In the genomic region with DNA sequence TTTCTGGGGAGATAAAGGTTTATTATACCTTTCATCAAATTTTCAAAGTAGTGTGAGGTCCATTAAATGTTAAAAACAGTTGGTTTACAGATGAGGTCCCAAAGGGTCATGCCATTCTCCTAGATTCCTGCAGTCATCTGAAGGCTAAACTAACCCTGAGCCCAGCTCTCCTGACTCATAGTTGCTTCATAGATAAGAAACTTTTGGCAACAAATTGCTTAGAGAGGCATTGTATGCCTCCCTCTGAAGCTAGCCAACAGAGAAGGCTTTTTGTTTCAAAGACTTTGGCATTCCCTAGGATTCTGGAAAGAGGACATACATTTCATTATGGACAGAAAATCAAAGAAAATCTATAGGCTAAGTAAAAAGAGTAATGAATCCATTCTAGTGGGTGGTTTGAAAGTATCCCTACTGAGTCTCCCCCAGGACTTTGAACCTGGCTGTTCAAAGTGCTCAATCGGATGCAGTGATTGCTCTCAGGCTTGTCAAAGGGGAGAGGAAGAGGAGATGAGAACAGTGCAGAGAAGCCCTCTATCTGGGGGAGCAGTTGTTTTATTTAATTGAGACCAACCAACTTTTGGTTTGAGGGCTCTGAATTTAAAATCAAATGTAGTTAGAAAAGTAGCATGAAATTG, we compare ENCODE assay signal across 19 cellular contexts.
DNase-seq lines count a peak whose midpoint lies in the region; ATAC-seq and FAIRE-seq lines count a peak whose summit lies in the region.
"Had no signal": no experiment of that assay in that cellular context is flagged by ENCODE, and none has a peak within 500 bp of the region (broad histone marks: within the 10 kb centered on the region; RNA-seq: fewer than 3 reads in every experiment).

No MANE protein-coding gene starts in this region.

- no peaks in the 10 kb centered on the region for H3K27me3 ChIP-seq in MG63
- H3K27me3 ChIP-seq in small intestine (ENCODE audit: control insufficient read depth in 2 of 2, insufficient read depth in 2 of 2, low read length in 2 of 2): no peaks in the 10 kb centered on the region
- H3K27me3 ChIP-seq: neural progenitor cell, SJSA1, stomach had no signal

- peak; percentile 15 for DNase-seq in MG63
- peak; percentile 46 for DNase-seq in astrocyte of the hippocampus (ENCODE audit: low read depth, low spot score)
- DNase-seq in glomerular endothelial cell (ENCODE audit: extremely low read depth, low read depth, low spot score): peak; percentile 47
- peak; percentile 43 for DNase-seq in small intestine
- DNase-seq in D341Med (ENCODE audit: low spot score): no peak
- no peak for DNase-seq in nucleus accumbens (lab: John Stamatoyannopoulos, UW)
- DNase-seq: activated CD8-positive, alpha-beta memory T cell treated with anti-CD3 and anti-CD28 coated beads, Interleukin-2, amount 10 ng/mL, durations not matched to agents 7 days and 5 days; activated effector memory CD4-positive, alpha-beta T cell treated with Interleukin-2 at 50 U/mL for 16 hours; aorta; cortex of kidney; head of caudate nucleus; midbrain; NCI-H526; stomach had no signal

- H3K4me3 ChIP-seq in MG63 (no peak overlapping the region), small intestine (ENCODE audit: low read depth in 1 of 2, low read length in 2 of 2) (no peak overlapping the region)
- H3K4me3 ChIP-seq: neural progenitor cell, SJSA1, stomach had no signal

- FAIRE-seq in small intestine (lab: Jason Lieb, UNC): no peak
- FAIRE-seq: islet of Langerhans had no signal

- H3K27ac ChIP-seq in small intestine (ENCODE audit: low read depth in 1 of 2, low read length in 1 of 2): no peak overlapping the region
- H3K27ac ChIP-seq: neural progenitor cell, SJSA1, stomach had no signal

- no peak for ATAC-seq in activated CD4-positive, CD25-positive, alpha-beta regulatory T cell treated with anti-CD3 and anti-CD28 coated beads, Interleukin-2, amount 50 U/mL, for 24 hours
- no peak for ATAC-seq in HG02938 (IDR thresholded peaks at IDR 0.05; ENCODE audit: unreplicated experiment)
- ATAC-seq: activated CD8-positive, alpha-beta memory T cell treated with anti-CD3 and anti-CD28 coated beads, Interleukin-2, amount 10 ng/mL, durations not matched to agents 7 days and 5 days had no signal

- no peaks in the 10 kb centered on the region for H3K4me1 ChIP-seq in small intestine (ENCODE audit: control insufficient read depth in 2 of 2, insufficient read depth in 1 of 2, low read depth in 1 of 2, low read length in 1 of 2)
- H3K4me1 ChIP-seq: SJSA1 had no signal

- H3K36me3 ChIP-seq in MG63 (no peaks in the 10 kb centered on the region), small intestine (ENCODE audit: control insufficient read depth in 2 of 2, insufficient read depth in 2 of 2, low read length in 2 of 2) (no peaks in the 10 kb centered on the region)
- H3K36me3 ChIP-seq: neural progenitor cell, SJSA1, stomach had no signal

- H3K9me3 ChIP-seq in MG63 (no peaks in the 10 kb centered on the region), small intestine (ENCODE audit: control insufficient read depth, low read depth) (no peaks in the 10 kb centered on the region)
- H3K9me3 ChIP-seq: SJSA1, stomach had no signal

- 20 to 48% (median 21%) methylated on average over 1 of the region's 1 CpG for WGBS in small intestine, 3 donors

Comparison
In these comparisons a context has a peak if more than half of its experiments do, and no peak if none do; other contexts are left out.
1. DNase-seq: peak in MG63 (single experiment), astrocyte of the hippocampus (single experiment), glomerular endothelial cell (single experiment) and small intestine (single experiment); none in D341Med (single experiment) and nucleus accumbens (0 of 56).